ENCODE assay signal across 11 cellular contexts in the genomic region with DNA sequence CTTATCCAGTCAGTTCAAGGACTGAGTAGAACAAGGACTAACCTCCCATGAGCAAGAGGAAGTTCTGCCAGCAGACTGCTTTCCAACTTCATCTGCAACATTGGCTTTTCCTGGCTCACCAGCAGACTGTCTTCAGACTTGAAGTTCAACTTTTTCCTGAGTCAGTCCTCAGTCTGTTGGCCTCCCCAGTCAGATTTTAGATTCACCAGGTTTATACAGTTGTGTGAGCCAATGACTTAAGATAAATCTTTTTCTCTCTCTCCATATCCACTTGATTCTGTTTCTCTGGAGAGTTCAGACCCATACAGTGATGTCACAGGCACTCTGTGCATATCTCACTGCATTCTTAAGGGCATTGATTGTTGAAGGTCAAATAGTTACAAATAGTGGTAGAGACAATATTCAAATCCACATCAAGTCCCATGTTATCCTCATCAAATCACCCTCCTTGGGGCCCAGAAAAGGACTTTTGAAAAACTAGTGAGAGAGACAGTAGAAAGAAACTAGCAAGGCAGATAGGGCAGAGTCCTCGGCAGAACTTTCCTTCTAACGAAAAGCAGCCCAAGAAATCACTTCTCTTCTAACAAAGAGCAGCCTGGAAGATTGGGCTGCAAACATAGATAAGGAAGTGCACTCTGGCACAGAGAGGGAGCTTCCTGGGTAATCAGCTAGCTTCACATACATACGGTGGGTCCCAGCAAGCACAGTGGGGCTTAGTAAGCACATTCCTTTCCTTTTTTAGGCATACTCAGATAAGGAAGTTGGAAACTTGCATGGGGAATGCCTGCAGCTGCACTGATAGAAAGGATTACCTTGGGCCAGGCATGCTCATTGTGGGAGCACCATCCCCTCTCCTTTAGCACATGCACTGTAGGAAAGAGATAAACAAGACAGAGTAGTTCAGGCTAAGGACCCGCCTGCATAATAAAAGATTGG.
A peak's percentile ranks its signal among the peaks of the same experiment; 100 is the strongest.
DNase-seq lines count a peak whose midpoint lies in the region; ATAC-seq and TF ChIP-seq lines count a peak whose summit lies in the region.
"Had no signal": no experiment of that assay in that cellular context is flagged by ENCODE, and none has a peak within 500 bp of the region (broad histone marks: within the 10 kb centered on the region; RNA-seq: fewer than 3 reads in every experiment).

No MANE protein-coding gene starts in this region.

- H3K4me1 ChIP-seq in mesodermal cell (ENCODE audit: control insufficient read depth, insufficient read depth, low read length, poor library complexity, severe bottlenecking) (peaks cover 22% of the 10 kb centered on the region), aorta (ENCODE audit: control insufficient read depth in 1 of 2, insufficient read depth in 2 of 2, low read length in 2 of 2) (peaks cover 7 to 8% of the 10 kb centered on the region in 2 donors)

- no peaks in the 10 kb centered on the region for H3K36me3 ChIP-seq in mesodermal cell (ENCODE audit: control insufficient read depth, insufficient read depth, low read length)
- H3K36me3 ChIP-seq in aorta (ENCODE audit: control insufficient read depth in 1 of 2, insufficient read depth in 2 of 2, low read length in 1 of 2): no peaks in the 10 kb centered on the region

- H3K9me3 ChIP-seq in mesodermal cell (ENCODE audit: control insufficient read depth, low read length): peaks cover 35% of the 10 kb centered on the region
- no peaks in the 10 kb centered on the region for H3K9me3 ChIP-seq in aorta (ENCODE audit: control insufficient read depth, low read length)

- H3K4me3 ChIP-seq in mesodermal cell (ENCODE audit: extremely low read depth, insufficient read depth, low read length, poor library complexity, severe bottlenecking): no peak overlapping the region
- H3K4me3 ChIP-seq in aorta (ENCODE audit: low read length in 2 of 2): no peak overlapping the region

- no peak for TF ChIP-seq CTCF in GM20000 (IDR thresholded peaks at IDR 0.05; ENCODE audit: extremely low read depth, missing control alignments)

- intact Hi-C loops in aorta (cut with DNase I): no loop called here

- H3K27ac ChIP-seq in mesodermal cell (ENCODE audit: low read depth, low read length, severe bottlenecking) (peak overlapping the region; percentile 97), aorta (ENCODE audit: low read depth in 1 of 2, low read length in 2 of 2) (peak overlapping the region; percentile 79 to 88)

- no peaks in the 10 kb centered on the region for H3K27me3 ChIP-seq in aorta (ENCODE audit: control insufficient read depth in 1 of 2, insufficient read depth in 2 of 2, low read length in 1 of 2)

- peak; percentile 63 for ATAC-seq in aorta (ENCODE audit: low FRiP score)
- ATAC-seq in GM18502 (IDR thresholded peaks at IDR 0.05; ENCODE audit: poor library complexity, unreplicated experiment): no peak

- 40% methylated on average over 1 of the region's 4 CpGs; no CpG with 5 or more reads in 1 of the 2 experiments for WGBS in mesodermal cell (ENCODE audit: insufficient coverage in 2 of 2), 2 experiments
- WGBS in aorta, 2 donors: 15 to 21% methylated on average over 4 of the region's 4 CpGs

- DNase-seq in SIG-M5 treated with dmso at 0.1 percent for 504 hours (lab: John Stamatoyannopoulos, UW; ENCODE audit: unreplicated experiment): peak; percentile 10
- no peak for DNase-seq in SIG-M5 (lab: John Stamatoyannopoulos, UW)
- peak; percentile 53 for DNase-seq in fibroblast of peridontal ligament (ENCODE audit: extremely low read depth)
- DNase-seq in aorta: peak in 1 of 2 donors; percentile 70
- DNase-seq in SKM-1 (lab: John Stamatoyannopoulos, UW; ENCODE audit: unreplicated experiment): no peak
- no peak for DNase-seq in GM20000 (ENCODE audit: low spot score)
- DNase-seq: 8988T, activated T-cell treated with anti-CD3 and anti-CD28 coated beads for 4 hours, NCI-H69 had no signal

Comparison
In these comparisons a context has a peak if more than half of its experiments do, and no peak if none do; other contexts are left out.
1. DNase-seq: peak in SIG-M5 treated with dmso at 0.1 percent for 504 hours (single experiment) and fibroblast of peridontal ligament (single experiment); none in SIG-M5 (single experiment), SKM-1 (single experiment) and GM20000 (single experiment).